ENCODE assay signal across 11 cellular contexts in the genomic region with DNA sequence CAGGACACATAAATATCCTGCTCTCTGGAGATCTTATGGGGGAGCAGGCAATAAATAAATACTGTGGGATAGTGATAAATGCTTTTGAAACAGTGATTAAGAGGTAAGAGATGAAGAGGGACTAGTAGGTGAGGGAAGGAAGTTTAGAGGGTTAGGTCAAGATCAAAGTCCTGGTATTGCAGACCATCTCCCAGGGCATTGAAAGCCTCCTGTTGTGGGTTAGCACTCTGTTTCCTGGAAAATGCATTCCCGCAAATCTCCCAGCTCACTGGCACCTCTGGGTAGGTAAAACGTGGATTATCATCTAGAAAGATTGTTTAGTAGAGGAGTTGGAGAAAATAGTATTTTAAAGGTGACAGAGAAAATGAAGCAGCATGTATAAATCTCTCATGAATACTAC. TPM values are rescaled to one million over a fixed set of nuclear protein-coding genes. Genes with fewer than 3 reads are reported as not detected.
A peak's percentile ranks its signal among the peaks of the same experiment; 100 is the strongest.
DNase-seq lines count a peak whose midpoint lies in the region; ATAC-seq, FAIRE-seq and TF ChIP-seq lines count a peak whose summit lies in the region.
"Had no signal": no experiment of that assay in that cellular context is flagged by ENCODE, and none has a peak within 500 bp of the region (broad histone marks: within the 10 kb centered on the region; RNA-seq: fewer than 3 reads in every experiment).

No MANE protein-coding gene starts in this region.

- H3K4me2 ChIP-seq in hepatocyte = peak overlapping the region; percentile 93

- no peak for ATAC-seq in stimulated activated naive CD8-positive, alpha-beta T cell treated with anti-CD3 and anti-CD28 coated beads, Interleukin-15, amount 100 ng/mL, for 72 hours
- no peak for ATAC-seq in HG03354 (IDR thresholded peaks at IDR 0.05; ENCODE audit: poor library complexity, severe bottlenecking, unreplicated experiment)

- peak overlapping the region; percentile 84 for H3K4me3 Mint-ChIP-seq in activated naive CD4-positive, alpha-beta T cell treated with anti-CD3 and anti-CD28 coated beads for 36 hours
- H3K4me3 Mint-ChIP-seq in activated CD4-positive, alpha-beta memory T cell treated with anti-CD3 and anti-CD28 coated beads for 36 hours = peak overlapping the region; percentile 88
- peak overlapping the region; percentile 81 to 85 for H3K4me3 Mint-ChIP-seq in stimulated activated naive CD8-positive, alpha-beta T cell treated with anti-CD3 and anti-CD28 coated beads, Interleukin-15, amount 100 ng/mL, for 72 hours

- no peak overlapping the region for H2AFZ ChIP-seq in hepatocyte

- H3K27ac Mint-ChIP-seq in activated naive CD4-positive, alpha-beta T cell treated with anti-CD3 and anti-CD28 coated beads for 36 hours = no peak overlapping the region
- H3K27ac Mint-ChIP-seq in activated CD4-positive, alpha-beta memory T cell treated with anti-CD3 and anti-CD28 coated beads for 36 hours = no peak overlapping the region
- H3K27ac Mint-ChIP-seq in stimulated activated naive CD8-positive, alpha-beta T cell treated with anti-CD3 and anti-CD28 coated beads, Interleukin-15, amount 100 ng/mL, for 72 hours = no peak overlapping the region
- H3K27ac Mint-ChIP-seq: CD14-positive monocyte had no signal

- no peaks in the 10 kb centered on the region for H3K9me2 ChIP-seq in hepatocyte (replicated peaks; ENCODE audit: insufficient read depth)

- H3K36me3 Mint-ChIP-seq in activated naive CD4-positive, alpha-beta T cell treated with anti-CD3 and anti-CD28 coated beads for 36 hours (ENCODE audit: low read depth) = no peaks in the 10 kb centered on the region
- H3K36me3 Mint-ChIP-seq in activated CD4-positive, alpha-beta memory T cell treated with anti-CD3 and anti-CD28 coated beads for 36 hours = no peaks in the 10 kb centered on the region

- no peak for DNase-seq in activated naive CD4-positive, alpha-beta T cell treated with anti-CD3 and anti-CD28 coated beads for 36 hours
- no peak for DNase-seq in activated naive CD4-positive, alpha-beta T cell treated with Interleukin-2 at 50 U/mL for 16 hours
- DNase-seq in activated CD4-positive, alpha-beta memory T cell treated with anti-CD3 and anti-CD28 coated beads for 36 hours = no peak
- DNase-seq in hepatocyte (ENCODE audit: low spot score) = no peak
- no peak for DNase-seq in stimulated activated naive CD8-positive, alpha-beta T cell treated with anti-CD3 and anti-CD28 coated beads, Interleukin-15, amount 100 ng/mL, for 72 hours
- no peak for DNase-seq in D721Med (ENCODE audit: insufficient read length, low spot score)
- DNase-seq in DMS114 treated with DMSO at 0.1 percent for 48 hours (lab: John Stamatoyannopoulos, UW; ENCODE audit: unreplicated experiment) = no peak
- DNase-seq: NCI-H1105 had no signal

- FAIRE-seq in D721Med (lab: Jason Lieb, UNC) = no peak

- no peaks in the 10 kb centered on the region for H3K27me3 Mint-ChIP-seq in activated naive CD4-positive, alpha-beta T cell treated with anti-CD3 and anti-CD28 coated beads for 36 hours (ENCODE audit: low read depth)
- no peaks in the 10 kb centered on the region for H3K27me3 Mint-ChIP-seq in activated CD4-positive, alpha-beta memory T cell treated with anti-CD3 and anti-CD28 coated beads for 36 hours
- H3K27me3 Mint-ChIP-seq in stimulated activated naive CD8-positive, alpha-beta T cell treated with anti-CD3 and anti-CD28 coated beads, Interleukin-15, amount 100 ng/mL, for 72 hours = no peaks in the 10 kb centered on the region

- peaks cover 47% of the 10 kb centered on the region for H3K79me2 ChIP-seq in hepatocyte

- H3K4me1 ChIP-seq in hepatocyte (ENCODE audit: insufficient read depth) = peaks cover 17% of the 10 kb centered on the region

- CTCF ChIA-PET in activated naive CD4-positive, alpha-beta T cell treated with anti-CD3 and anti-CD28 coated beads for 36 hours (lab: Charles Lee) = interaction anchor here (0.6 to 1.2 kb wide), 4 partner anchors 9 to 51 kb away, joined by 3 to 4 read pairs (median 4); no protein-coding TSS in a partner anchor
- CTCF ChIA-PET in activated CD4-positive, alpha-beta memory T cell treated with anti-CD3 and anti-CD28 coated beads for 36 hours (lab: Charles Lee) = interaction anchor here (0.6 kb wide), 1 partner anchor 260 kb away, joined by 3 read pairs; a partner anchor contains a TSS

- POLR2A ChIA-PET in activated CD4-positive, alpha-beta memory T cell treated with anti-CD3 and anti-CD28 coated beads for 36 hours (lab: Charles Lee) = no interaction called here

- no peaks in the 10 kb centered on the region for H3K9me3 ChIP-seq in hepatocyte (ENCODE audit: low read depth)

- intact Hi-C loops in activated naive CD4-positive, alpha-beta T cell treated with anti-CD3 and anti-CD28 coated beads for 36 hours (cut with micrococcal nuclease) = no loop called here
- intact Hi-C loops in activated CD4-positive, alpha-beta memory T cell treated with anti-CD3 and anti-CD28 coated beads for 36 hours (cut with micrococcal nuclease) = loop anchor here (2.0 kb wide), 1 partner anchor 131 kb away; no protein-coding TSS in a partner anchor

- no peaks in the 10 kb centered on the region for H3K27me3 ChIP-seq in hepatocyte

- H3K4me3 ChIP-seq in hepatocyte = peak overlapping the region; percentile 100

- peaks cover 3% of the 10 kb centered on the region for H4K20me1 ChIP-seq in hepatocyte (ENCODE audit: insufficient read depth, poor library complexity, severe bottlenecking)

- H3K27ac ChIP-seq in hepatocyte = no peak overlapping the region
- H3K27ac ChIP-seq: RWPE1 had no signal

- no peaks in the 10 kb centered on the region for H3K36me3 ChIP-seq in hepatocyte (replicated peaks; ENCODE audit: insufficient read depth, low read depth)

- H3K4me1 Mint-ChIP-seq in activated naive CD4-positive, alpha-beta T cell treated with anti-CD3 and anti-CD28 coated beads for 36 hours (ENCODE audit: low read depth) = peaks cover 32% of the 10 kb centered on the region
- H3K4me1 Mint-ChIP-seq in activated CD4-positive, alpha-beta memory T cell treated with anti-CD3 and anti-CD28 coated beads for 36 hours (ENCODE audit: low read depth) = peaks cover 37% of the 10 kb centered on the region
- peaks cover 37% of the 10 kb centered on the region for H3K4me1 Mint-ChIP-seq in stimulated activated naive CD8-positive, alpha-beta T cell treated with anti-CD3 and anti-CD28 coated beads, Interleukin-15, amount 100 ng/mL, for 72 hours

- H3K9me3 Mint-ChIP-seq in activated naive CD4-positive, alpha-beta T cell treated with anti-CD3 and anti-CD28 coated beads for 36 hours = no peaks in the 10 kb centered on the region
- no peaks in the 10 kb centered on the region for H3K9me3 Mint-ChIP-seq in activated CD4-positive, alpha-beta memory T cell treated with anti-CD3 and anti-CD28 coated beads for 36 hours
- H3K9me3 Mint-ChIP-seq in stimulated activated naive CD8-positive, alpha-beta T cell treated with anti-CD3 and anti-CD28 coated beads, Interleukin-15, amount 100 ng/mL, for 72 hours = no peaks in the 10 kb centered on the region

- TF ChIP-seq CTCF in hepatocyte (IDR thresholded peaks at IDR 0.05; ENCODE audit: poor library complexity) = no peak
- no peak for TF ChIP-seq CTCF in D721Med (IDR thresholded peaks at IDR 0.05; ENCODE audit: insufficient read depth, missing control alignments)

- WGBS in hepatocyte (ENCODE audit: low lambda C conversion rate, missing lambda C conversion rate) = 31% methylated on average over 2 of the region's 2 CpGs

RNA-seq across cellular contexts. Expression of a gene that starts 2.2 kb away (rescaled TPM):
- 10 to 100 TPM; 11.0 to 14.6 TPM for total RNA-seq in activated naive CD4-positive, alpha-beta T cell treated with anti-CD3 and anti-CD28 coated beads for 36 hours
- total RNA-seq in activated CD4-positive, alpha-beta memory T cell treated with anti-CD3 and anti-CD28 coated beads for 36 hours = 10 to 100 TPM; 18.9 to 21.6 TPM
- total RNA-seq in hepatocyte = 20.3 and 24.2 TPM in 2 replicates
- 13.5 and 16.5 TPM in 2 replicates for polyA plus RNA-seq in hepatocyte

RNA-seq across cellular contexts. Expression of a gene that starts 7.8 kb away (rescaled TPM):
- 10 to 100 TPM; 38.4 to 43.6 TPM for total RNA-seq in activated naive CD4-positive, alpha-beta T cell treated with anti-CD3 and anti-CD28 coated beads for 36 hours
- total RNA-seq in activated CD4-positive, alpha-beta memory T cell treated with anti-CD3 and anti-CD28 coated beads for 36 hours = 10 to 100 TPM; 47.5 to 48.6 TPM
- 28.5 and 28.9 TPM in 2 replicates for total RNA-seq in hepatocyte
- polyA plus RNA-seq in hepatocyte = 16.5 and 20.2 TPM in 2 replicates
